ENCODE assay signal across 1 cellular context in genomic region chr14:61101803-61102548, GRCh38.
TF ChIP-seq lines count a peak whose summit lies in the region.

No MANE protein-coding gene starts in this region.

TF ChIP-seq in K562, 482 proteins besides CTCF, POLR2A, EP300 and RAD21 (continued from another document):
- TF ChIP-seq ZNF592 (IDR thresholded peaks at IDR 0.05) (0 out of 2 replicates have a peak, but pooled peaks have one; percentile 11), CEBPB (tag; IDR thresholded peaks at IDR 0.05) (peak; percentile 81), ZNF134 (CRISPR knock-in tag; conservative IDR thresholded peaks at IDR 0.05) (no peak), ARID1B (IDR thresholded peaks at IDR 0.05) (0 out of 2 replicates have a peak, but pooled peaks have one; percentile 8), NFE2 (IDR thresholded peaks at IDR 0.05; ENCODE audit: low read depth) (0 out of 2 replicates have a peak, but pooled peaks have one; percentile 27), ZBTB40 (IDR thresholded peaks at IDR 0.05) (peak; percentile 83), ZBTB40 (CRISPR knock-in tag; IDR thresholded peaks at IDR 0.05) (peak; percentile 72), TRIM24 (IDR thresholded peaks at IDR 0.05) (0 out of 4 replicates have a peak, but pooled peaks of 1 of the 2 experiments have one; percentile 8), SMAD2 (IDR thresholded peaks at IDR 0.05; ENCODE audit: low read depth, low read length) (no peak), MAFG (tag; conservative IDR thresholded peaks at IDR 0.05) (peak; percentile 24; the same call in 1 of the 2 replicates), JUN (IDR thresholded peaks at IDR 0.05; ENCODE audit: borderline replicate concordance, low read depth, low read length) (no peak), JUN (CRISPR knock-in tag; IDR thresholded peaks at IDR 0.05; ENCODE audit: borderline replicate concordance) (no peak)
TF ChIP-seq in K562: peak in this region for 10.
